1 cellular context compared by ENCODE assay signal in genomic region chr15:82749951-82750830, GRCh38.
TF ChIP-seq lines count a peak whose summit lies in the region.

No MANE protein-coding gene starts in this region.

TF ChIP-seq in HCT116, 20 proteins besides CTCF, POLR2A, EP300 and RAD21 (continued from another document):
- no peak for TF ChIP-seq REST (IDR thresholded peaks at IDR 0.05; ENCODE audit: low read depth)
- TF ChIP-seq JUND (IDR thresholded peaks at IDR 0.05): no peak; the same call in 1 of the 2 replicates
- TF ChIP-seq CEBPB (IDR thresholded peaks at IDR 0.05; ENCODE audit: low read depth): no peak
- TF ChIP-seq ZNF274 (IDR thresholded peaks at IDR 0.05; ENCODE audit: low read depth, low read length): no peak
- no peak for TF ChIP-seq FOSL1 (IDR thresholded peaks at IDR 0.05; ENCODE audit: low read depth)
- TF ChIP-seq, protein P1, sequence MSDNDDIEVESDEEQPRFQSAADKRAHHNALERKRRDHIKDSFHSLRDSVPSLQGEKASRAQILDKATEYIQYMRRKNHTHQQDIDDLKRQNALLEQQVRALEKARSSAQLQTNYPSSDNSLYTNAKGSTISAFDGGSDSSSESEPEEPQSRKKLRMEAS (IDR thresholded peaks at IDR 0.05): peak; percentile 95
- no peak for TF ChIP-seq EZH2 (IDR thresholded peaks at IDR 0.05)
- peak; percentile 96 for TF ChIP-seq POLR2AphosphoS5 (IDR thresholded peaks at IDR 0.05; ENCODE audit: low read depth, low read length)
- TF ChIP-seq CBX3 (IDR thresholded peaks at IDR 0.05; ENCODE audit: low read depth): no peak; the same call in 1 of the 2 replicates
- no peak for TF ChIP-seq TCF7L2 (IDR thresholded peaks at IDR 0.05; ENCODE audit: borderline replicate concordance, extremely low read depth, insufficient read depth, insufficient read length)
- no peak for TF ChIP-seq ATF3 (IDR thresholded peaks at IDR 0.05)
- TF ChIP-seq SIN3A (IDR thresholded peaks at IDR 0.05; ENCODE audit: low read depth): peak; percentile 90
- TF ChIP-seq EZH2phosphoT487 (IDR thresholded peaks at IDR 0.05; ENCODE audit: borderline replicate concordance): no peak
- TF ChIP-seq ZFX (IDR thresholded peaks at IDR 0.05): peak; percentile 88
- no peak; the same call in 1 of the 2 replicates for TF ChIP-seq ELF1 (IDR thresholded peaks at IDR 0.05; ENCODE audit: borderline replicate concordance, low read depth)
- peak; percentile 48 for TF ChIP-seq YY1 (IDR thresholded peaks at IDR 0.05; ENCODE audit: extremely low read depth, insufficient replicate concordance, low read depth, low read length)
